19 cellular contexts compared by ENCODE assay signal in the genomic region with DNA sequence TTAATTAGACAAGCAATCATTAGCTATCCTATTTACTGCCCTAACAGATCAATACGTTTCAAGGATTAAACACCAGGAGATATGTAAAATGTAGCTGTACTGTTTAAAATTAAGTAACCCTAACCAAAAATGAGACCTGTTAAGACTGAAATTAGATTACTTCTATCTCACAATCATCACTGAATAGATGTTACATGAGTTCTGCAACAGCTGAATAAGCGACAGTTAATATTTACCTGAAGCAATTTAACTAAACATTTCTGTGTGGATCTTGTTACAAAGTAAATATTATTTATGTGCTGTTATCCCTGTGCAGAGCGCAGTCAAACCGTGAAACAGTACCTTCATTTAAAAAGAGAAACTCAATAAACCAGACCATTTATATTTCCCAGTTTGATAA.
DNase-seq lines count a peak whose midpoint lies in the region; ATAC-seq lines count a peak whose summit lies in the region.
"Had no signal": no experiment of that assay in that cellular context is flagged by ENCODE, and none has a peak within 500 bp of the region (broad histone marks: within the 10 kb centered on the region; RNA-seq: fewer than 3 reads in every experiment).

No MANE protein-coding gene starts in this region.

- intact Hi-C loops in left colon (cut with DNase I, micrococcal nuclease): no loop called here

- no peak overlapping the region for H3K9ac ChIP-seq in endocrine pancreas (ENCODE audit: control insufficient read depth, insufficient read depth, low read length)

- H3K4me3 ChIP-seq in endocrine pancreas (ENCODE audit: control insufficient read depth, insufficient read depth, low read length): peak overlapping the region; percentile 29
- H3K4me3 ChIP-seq: breast epithelium, dorsolateral prefrontal cortex, stomach had no signal

- H3K4me1 ChIP-seq in endocrine pancreas (ENCODE audit: control insufficient read depth, insufficient read depth, low read length): peaks cover 21% of the 10 kb centered on the region
- H3K4me1 ChIP-seq: breast epithelium, stomach had no signal

- no peaks in the 10 kb centered on the region for H3K27me3 ChIP-seq in endocrine pancreas (ENCODE audit: control insufficient read depth, insufficient read depth, low read length)
- H3K27me3 ChIP-seq: breast epithelium, stomach had no signal

- no peak for ATAC-seq in GM18502 (IDR thresholded peaks at IDR 0.05; ENCODE audit: poor library complexity, unreplicated experiment)
- ATAC-seq in left colon: no peak
- ATAC-seq in HG02759 (IDR thresholded peaks at IDR 0.05; ENCODE audit: unreplicated experiment): no peak
- ATAC-seq: esophagus mucosa, Panc1 had no signal

- no peaks in the 10 kb centered on the region for H3K36me3 ChIP-seq in endocrine pancreas (ENCODE audit: control insufficient read depth, insufficient read depth, low read length)
- H3K36me3 ChIP-seq: breast epithelium, stomach had no signal

- in situ Hi-C loops in Caki2 (cut with HindIII; ENCODE audit: low pct_unique_long_range_greater_than_20kb, low sequenced_read_pairs): no loop called here

- no peaks in the 10 kb centered on the region for H3K9me3 ChIP-seq in endocrine pancreas (ENCODE audit: control insufficient read depth, low read length)
- H3K9me3 ChIP-seq: breast epithelium, stomach had no signal

- DNase-seq in Caki2 (ENCODE audit: low read depth) (peak; percentile 42), NCI-H1436 treated with DMSO at 0.1 percent for 48 hours (lab: John Stamatoyannopoulos, UW) (peak; percentile 44), NCI-H510A (lab: John Stamatoyannopoulos, UW) (peak; percentile 31), left colon (no peak), activated gamma-delta T cell (lab: John Stamatoyannopoulos, UW) (no peak)
- DNase-seq: activated CD4-positive, alpha-beta memory T cell treated with anti-CD3 and anti-CD28 coated beads for 36 hours; CD8-positive, alpha-beta memory T cell; dorsolateral prefrontal cortex; GF-D8; islet precursor cell; NCI-H524 treated with DMSO at 0.1 percent for 48 hours; stomach; SW 1271 had no signal

Comparison
In these comparisons a context has a peak if more than half of its experiments do, and no peak if none do; other contexts are left out.
1. DNase-seq: peak in Caki2 (single experiment), NCI-H1436 treated with DMSO at 0.1 percent for 48 hours (single experiment) and NCI-H510A (single experiment); none in left colon (0 of 2) and activated gamma-delta T cell (single experiment).